ENCODE assay signal across 15 cellular contexts in the genomic region with DNA sequence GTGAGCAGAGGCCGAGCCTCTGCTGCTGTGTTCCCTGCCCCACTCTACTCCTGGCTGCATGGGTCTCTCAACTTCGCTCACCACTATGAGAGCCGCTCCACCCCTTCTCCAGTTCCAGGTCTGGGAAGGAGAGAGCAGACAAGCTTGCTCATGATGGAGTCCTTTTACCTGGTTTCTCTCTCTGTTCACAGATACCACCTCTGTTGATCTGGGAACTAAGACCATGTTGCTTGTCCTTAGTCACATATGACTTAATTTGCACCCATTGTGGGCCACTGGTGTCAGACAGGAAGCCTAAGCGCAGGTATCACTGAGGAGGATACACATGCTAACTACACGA. TPM values are rescaled to one million over a fixed set of nuclear protein-coding genes. Genes with fewer than 3 reads are reported as not detected.
DNase-seq lines count a peak whose midpoint lies in the region; ATAC-seq and TF ChIP-seq lines count a peak whose summit lies in the region.
"Had no signal": no experiment of that assay in that cellular context is flagged by ENCODE, and none has a peak within 500 bp of the region (broad histone marks: within the 10 kb centered on the region; RNA-seq: fewer than 3 reads in every experiment).

No MANE protein-coding gene starts in this region.

- TF ChIP-seq CTCF in activated B cell treated with CpG ODN at 0.5 μM for 24 hours (IDR thresholded peaks at IDR 0.05) (no peak), nephron (IDR thresholded peaks at IDR 0.05; ENCODE audit: unreplicated experiment in 3 of 3) (no peak), gastroesophageal sphincter (IDR thresholded peaks at IDR 0.05) (no peak)

- 92% methylated on average over 5 of the region's 5 CpGs; no CpG with 5 or more reads in 1 of the 2 donors for WGBS in gastroesophageal sphincter (ENCODE audit: low coverage in 1 of 2), 2 donors

- CTCF ChIA-PET in activated B cell treated with CpG ODN at 0.5 μM for 24 hours (lab: Charles Lee): interaction anchor here (0.6 kb wide), 1 partner anchor 725 kb away, joined by 3 read pairs; no protein-coding TSS in a partner anchor

- POLR2A ChIA-PET in activated B cell treated with CpG ODN at 0.5 μM for 24 hours (lab: Charles Lee): no interaction called here

- peaks cover 4% of the 10 kb centered on the region for H3K4me1 Mint-ChIP-seq in activated B cell treated with CpG ODN at 0.5 μM for 24 hours
- H3K4me1 Mint-ChIP-seq in nephron: peaks cover 28% of the 10 kb centered on the region

- H3K4me3 ChIP-seq in gastroesophageal sphincter: no peak overlapping the region
- H3K4me3 ChIP-seq in MG63: no peak overlapping the region
- H3K4me3 ChIP-seq: left ventricle myocardium inferior, transverse colon had no signal

- H3K36me3 ChIP-seq in gastroesophageal sphincter (peaks cover 0 to 40% of the 10 kb centered on the region in 2 donors), MG63 (peaks cover 56% of the 10 kb centered on the region)

- TF ChIP-seq EP300 in gastroesophageal sphincter (IDR thresholded peaks at IDR 0.05): no peak

- peak overlapping the region; percentile 56 for H3K27ac Mint-ChIP-seq in activated B cell treated with CpG ODN at 0.5 μM for 24 hours
- peak overlapping the region; percentile 43 to 72 (median 47) for H3K27ac Mint-ChIP-seq in nephron

- H3K4me1 ChIP-seq in gastroesophageal sphincter: peaks cover 0 to 15% (median 5%) of the 10 kb centered on the region in 3 donors

- H3K27me3 Mint-ChIP-seq in activated B cell treated with CpG ODN at 0.5 μM for 24 hours: no peaks in the 10 kb centered on the region
- H3K27me3 Mint-ChIP-seq in nephron (ENCODE audit: low read depth): no peaks in the 10 kb centered on the region

- H3K27me3 ChIP-seq in gastroesophageal sphincter: no peaks in the 10 kb centered on the region
- no peaks in the 10 kb centered on the region for H3K27me3 ChIP-seq in MG63
- H3K27me3 ChIP-seq: transverse colon had no signal

- H3K9me3 Mint-ChIP-seq in activated B cell treated with CpG ODN at 0.5 μM for 24 hours (no peaks in the 10 kb centered on the region), nephron (no peaks in the 10 kb centered on the region)

- H3K9me3 ChIP-seq in gastroesophageal sphincter: no peaks in the 10 kb centered on the region
- no peaks in the 10 kb centered on the region for H3K9me3 ChIP-seq in MG63
- H3K9me3 ChIP-seq: left ventricle myocardium inferior, transverse colon had no signal

- ATAC-seq in activated B cell treated with CpG ODN at 0.5 μM for 24 hours (ENCODE audit: low read depth) (no peak), gastroesophageal sphincter (no peak)

- no peak overlapping the region for H3K4me3 Mint-ChIP-seq in activated B cell treated with CpG ODN at 0.5 μM for 24 hours
- no peak overlapping the region for H3K4me3 Mint-ChIP-seq in nephron

- H3K36me3 Mint-ChIP-seq in activated B cell treated with CpG ODN at 0.5 μM for 24 hours (ENCODE audit: low read depth): peaks cover 73% of the 10 kb centered on the region
- H3K36me3 Mint-ChIP-seq in nephron (ENCODE audit: low read depth): peaks cover 19% of the 10 kb centered on the region

- intact Hi-C loops in activated B cell treated with CpG ODN at 0.5 μM for 24 hours (cut with micrococcal nuclease) (no loop called here), head of caudate nucleus (cut with DNase I) (no loop called here)

- DNase-seq in NCI-H1092 treated with DMSO at 0.1 percent for 48 hours (lab: John Stamatoyannopoulos, UW) (peak; percentile 11), NCI-H1092 (lab: John Stamatoyannopoulos, UW) (no peak), ELF-1 (ENCODE audit: low read depth, low spot score) (peak; percentile 22), activated B cell treated with CpG ODN at 0.5 μM for 24 hours (no peak), MG63 (no peak), head of caudate nucleus (no peak)
- DNase-seq: activated CD8-positive, alpha-beta memory T cell treated with anti-CD3 and anti-CD28 coated beads, Interleukin-2, amount 50 U/mL, for 48 hours; DMS 273 treated with DMSO at 0.1 percent for 48 hours; left ventricle myocardium inferior; NCI-H446; nucleus accumbens; T1000; transverse colon had no signal

- H3K27ac ChIP-seq in gastroesophageal sphincter: no peak overlapping the region
- H3K27ac ChIP-seq: left ventricle myocardium inferior, transverse colon had no signal

- no peak for TF ChIP-seq POLR2A in gastroesophageal sphincter (IDR thresholded peaks at IDR 0.05)

RNA-seq across cellular contexts. Expression of gene MCM5, which starts 26.8 kb away (rescaled TPM):
- total RNA-seq in activated B cell treated with CpG ODN at 0.5 μM for 24 hours (176 and 178 TPM in 2 replicates), gastroesophageal sphincter (10 to 100 TPM; 14.5 to 19.2 (median 15.3) TPM)
- total RNA-seq in MG63 (2014; rRNA removed; shearing (Covaris generic); ENCODE audit: low replicate concordance): 72.8 and 117 TPM in 2 replicates

RNA-seq across cellular contexts. Expression of gene HMOX1, which starts 45.9 kb away (rescaled TPM):
- 13.3 TPM in 2 replicates for total RNA-seq in activated B cell treated with CpG ODN at 0.5 μM for 24 hours
- 100 to 1,000 TPM in 1 of 4 donors, 10 to 100 TPM in 2, 1 to 10 TPM in 1; 3.0 to 317 (median 12.7) TPM for total RNA-seq in gastroesophageal sphincter
- total RNA-seq in MG63 (2014; rRNA removed; shearing (Covaris generic); ENCODE audit: low replicate concordance): 36.1 and 66.9 TPM in 2 replicates

Comparison
In these comparisons a context has a peak if more than half of its experiments do, and no peak if none do; other contexts are left out.
1. DNase-seq: peak in NCI-H1092 treated with DMSO at 0.1 percent for 48 hours (single experiment) and ELF-1 (single experiment); none in NCI-H1092 (single experiment), activated B cell treated with CpG ODN at 0.5 μM for 24 hours (single experiment), MG63 (single experiment) and head of caudate nucleus (0 of 42).